ENCODE assay signal across 1 cellular context in genomic region chr11:126440792-126441514, GRCh38.
TF ChIP-seq lines count a peak whose summit lies in the region.

No MANE protein-coding gene starts in this region.

TF ChIP-seq in H1, 55 proteins besides CTCF, POLR2A, EP300 and RAD21 (continued from another document):
- TF ChIP-seq CHD1 (IDR thresholded peaks at IDR 0.05; ENCODE audit: low read depth, low read length), result no peak
- no peak for TF ChIP-seq SP2 (IDR thresholded peaks at IDR 0.05; ENCODE audit: low read length)
- peak; percentile 24; the same call in 1 of the 2 replicates for TF ChIP-seq SP1 (IDR thresholded peaks at IDR 0.05; ENCODE audit: low read depth, low read length)
- TF ChIP-seq E2F6 (IDR thresholded peaks at IDR 0.05), result peak; percentile 99
- TF ChIP-seq GABPA (IDR thresholded peaks at IDR 0.05; ENCODE audit: borderline replicate concordance, insufficient read depth, low read length), result 0 out of 2 replicates have a peak, but pooled peaks have one; percentile 14
- peak; percentile 58; the same call in 1 of the 2 replicates for TF ChIP-seq KDM1A (IDR thresholded peaks at IDR 0.05; ENCODE audit: borderline replicate concordance, low read length)
- TF ChIP-seq CHD2 (IDR thresholded peaks at IDR 0.05; ENCODE audit: low read length), result 0 out of 2 replicates have a peak, but pooled peaks have one; percentile 7
- TF ChIP-seq TEAD4 (IDR thresholded peaks at IDR 0.05; ENCODE audit: low read depth, low read length), result 0 out of 2 replicates have a peak, but pooled peaks have one; percentile 50
- TF ChIP-seq MAX (IDR thresholded peaks at IDR 0.05), result peak; percentile 93
- TF ChIP-seq SIN3A (conservative IDR thresholded peaks at IDR 0.05 in 1 of 2, IDR thresholded peaks at IDR 0.05 in 1 of 2; ENCODE audit: low read depth in 1 of 2, low read length in 2 of 2), result 0 out of 4 replicates have a peak, but pooled peaks of 1 of the 2 experiments have one; percentile 50
- TF ChIP-seq BRCA1 (IDR thresholded peaks at IDR 0.05; ENCODE audit: low read depth, low read length), result no peak
- 0 out of 2 replicates have a peak, but pooled peaks have one; percentile 3 for TF ChIP-seq NRF1 (IDR thresholded peaks at IDR 0.05; ENCODE audit: low read depth, low read length)
- TF ChIP-seq BACH1 (IDR thresholded peaks at IDR 0.05; ENCODE audit: low read length), result no peak
- TF ChIP-seq JUND (IDR thresholded peaks at IDR 0.05; ENCODE audit: low read length), result peak; percentile 27; the same call in 1 of the 2 replicates
- TF ChIP-seq JUN (IDR thresholded peaks at IDR 0.05; ENCODE audit: low read depth, low read length), result 0 out of 2 replicates have a peak, but pooled peaks have one; percentile 8
- no peak for TF ChIP-seq SIX5 (IDR thresholded peaks at IDR 0.05; ENCODE audit: low read depth, low read length)
- TF ChIP-seq YY1 (IDR thresholded peaks at IDR 0.05; ENCODE audit: low read depth, low read length), result peak; percentile 73; the same call in 1 of the 2 replicates
- 0 out of 2 replicates have a peak, but pooled peaks have one; percentile 10 for TF ChIP-seq CREB1 (IDR thresholded peaks at IDR 0.05)
- no peak for TF ChIP-seq BCL11A (IDR thresholded peaks at IDR 0.05; ENCODE audit: low read depth in 2 of 2, low read length in 2 of 2)
- TF ChIP-seq SIRT6 (IDR thresholded peaks at IDR 0.05; ENCODE audit: low read length), result no peak
- TF ChIP-seq USF2 (IDR thresholded peaks at IDR 0.05; ENCODE audit: low read length), result peak; percentile 17; the same call in 1 of the 2 replicates
- no peak for TF ChIP-seq CBX5 (IDR thresholded peaks at IDR 0.05; ENCODE audit: low read depth, low read length)
